Comparison of ENCODE assay signal across 12 cellular contexts in the genomic region with DNA sequence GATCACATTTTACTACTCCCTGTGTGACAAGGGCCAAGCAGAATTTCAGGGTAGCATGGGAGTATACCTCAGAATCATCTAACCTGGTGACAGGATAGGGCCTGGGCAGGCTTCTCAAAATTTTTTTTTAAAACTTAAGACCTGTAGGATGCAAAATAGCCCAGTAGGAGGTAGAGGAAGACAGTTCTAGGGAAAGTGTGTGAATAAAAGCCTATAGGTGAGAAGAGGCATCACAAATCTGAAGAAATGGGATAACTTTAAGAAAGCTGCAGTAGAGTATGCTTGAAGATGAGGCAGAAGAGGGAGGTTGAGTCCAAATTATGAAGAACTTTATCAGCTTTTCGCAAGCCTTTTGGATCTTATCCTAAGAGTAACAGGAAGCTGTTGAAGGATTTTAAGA.
DNase-seq lines count a peak whose midpoint lies in the region; ATAC-seq and TF ChIP-seq lines count a peak whose summit lies in the region.
"Had no signal": no experiment of that assay in that cellular context is flagged by ENCODE, and none has a peak within 500 bp of the region (broad histone marks: within the 10 kb centered on the region; RNA-seq: fewer than 3 reads in every experiment).

No MANE protein-coding gene starts in this region.

- no peak for ATAC-seq in GM21723 (IDR thresholded peaks at IDR 0.05; ENCODE audit: unreplicated experiment)

- peak; percentile 10 for TF ChIP-seq CTCF in GM12864 (IDR thresholded peaks at IDR 0.05; ENCODE audit: low read depth, low read length, missing control alignments)
- peak; percentile 33 for TF ChIP-seq CTCF in fibroblast of pulmonary artery (IDR thresholded peaks at IDR 0.05; ENCODE audit: low read length, missing control alignments)

- DNase-seq in AML-193 (lab: John Stamatoyannopoulos, UW) (peak; percentile 29 to 39), GM12864 (ENCODE audit: low read depth) (no peak), RKO (ENCODE audit: low spot score) (peak; percentile 76), fibroblast of pulmonary artery (ENCODE audit: low read depth) (peak; percentile 23), kidney glomerular epithelial cell (lab: John Stamatoyannopoulos, UW) (no peak), DMS153 treated with DMSO at 0.1 percent for 48 hours (lab: John Stamatoyannopoulos, UW; ENCODE audit: unreplicated experiment) (no peak)
- DNase-seq in activated CD8-positive, alpha-beta memory T cell treated with anti-CD3 and anti-CD28 coated beads, Interleukin-2, amount 50 U/mL, for 48 hours = no peak
- DNase-seq: aorta; foreskin fibroblast; NCI-H446 treated with DMSO at 0.1 percent for 48 hours; stimulated activated CD4-positive, alpha-beta T cell treated with anti-CD3 and anti-CD28 coated beads, Interleukin-4, amount 100 ng/mL, for 24 hours had no signal

- H3K4me3 ChIP-seq in GM12864 (ENCODE audit: low read depth, low read length) = no peak overlapping the region
- no peak overlapping the region for H3K4me3 ChIP-seq in fibroblast of pulmonary artery (replicated peaks; ENCODE audit: low read depth, low read length)

Comparison
In these comparisons a context has a peak if more than half of its experiments do, and no peak if none do; other contexts are left out.
1. DNase-seq: peak in AML-193 (2 of 2), RKO (single experiment) and fibroblast of pulmonary artery (single experiment); none in GM12864 (single experiment), kidney glomerular epithelial cell (single experiment), DMS153 treated with DMSO at 0.1 percent for 48 hours (single experiment) and activated CD8-positive, alpha-beta memory T cell treated with anti-CD3 and anti-CD28 coated beads, Interleukin-2, amount 50 U/mL, for 48 hours (single experiment).